Comparison of ENCODE assay signal across 1 cellular context in genomic region chr19:1325568-1326294, GRCh38.
TF ChIP-seq lines count a peak whose summit lies in the region.

No MANE protein-coding gene starts in this region.

TF ChIP-seq in HCT116, 20 proteins besides CTCF, POLR2A, EP300 and RAD21 (continued from another document):
- no peak for TF ChIP-seq ZBTB33 (IDR thresholded peaks at IDR 0.05; ENCODE audit: extremely low read depth, insufficient replicate concordance, low read length)
- TF ChIP-seq EZH2 (IDR thresholded peaks at IDR 0.05) = no peak
- TF ChIP-seq ATF3 (IDR thresholded peaks at IDR 0.05) = no peak
- no peak for TF ChIP-seq TCF7L2 (IDR thresholded peaks at IDR 0.05; ENCODE audit: borderline replicate concordance, extremely low read depth, insufficient read depth, insufficient read length)
